Comparison of ENCODE assay signal across 8 cellular contexts in the genomic region with DNA sequence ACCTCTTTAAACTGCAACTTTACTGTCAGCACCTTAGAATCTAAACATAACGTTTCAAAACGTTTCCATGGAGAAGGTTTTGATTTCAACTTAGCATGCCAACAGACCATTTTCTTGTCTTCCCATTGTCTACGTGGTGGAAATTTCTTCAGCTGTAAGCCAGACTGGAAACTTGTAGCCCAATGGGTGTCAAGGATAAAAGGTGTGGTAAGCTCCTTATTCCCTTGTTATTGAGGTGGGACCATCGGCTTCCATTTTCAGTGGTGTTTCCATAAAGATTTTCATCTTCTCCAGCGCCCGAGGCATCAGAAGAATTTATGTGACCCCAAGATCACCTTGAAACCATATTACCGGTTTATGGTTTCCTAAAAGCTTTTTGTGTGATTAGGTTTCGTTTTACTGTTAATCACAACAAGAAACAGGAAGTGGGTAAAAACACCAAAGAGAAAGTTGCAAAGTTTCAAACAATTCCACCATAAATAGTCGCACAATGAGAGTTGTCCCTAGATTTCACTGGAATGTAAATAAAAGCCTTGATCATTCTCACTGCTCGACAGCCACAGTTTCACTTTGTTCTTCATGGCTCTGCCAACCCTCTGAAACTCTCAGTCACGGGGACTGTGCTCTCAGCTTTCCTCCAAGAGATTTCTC.
A peak's percentile ranks its signal among the peaks of the same experiment; 100 is the strongest.
DNase-seq lines count a peak whose midpoint lies in the region; ATAC-seq and TF ChIP-seq lines count a peak whose summit lies in the region.

No MANE protein-coding gene starts in this region.

- intact Hi-C loops in posterior vena cava (cut with DNase I) = no loop called here

- no peaks in the 10 kb centered on the region for H3K27me3 Mint-ChIP-seq in nephron progenitor cell (ENCODE audit: low read depth, poor library complexity)

- H3K27ac Mint-ChIP-seq in nephron progenitor cell = peak overlapping the region; percentile 58

- no peak overlapping the region for H3K4me3 Mint-ChIP-seq in nephron progenitor cell

- no peaks in the 10 kb centered on the region for H3K36me3 ChIP-seq in BJ (ENCODE audit: control insufficient read depth, insufficient read depth, low read length)

- H3K4me3 ChIP-seq in BJ (ENCODE audit: low read depth, low read length) (peak overlapping the region; percentile 45), epithelial cell of proximal tubule (ENCODE audit: low read depth, low read length) (peak overlapping the region; percentile 47)

- no peaks in the 10 kb centered on the region for H3K9me3 Mint-ChIP-seq in nephron progenitor cell

- peaks cover 17% of the 10 kb centered on the region for H3K4me1 Mint-ChIP-seq in nephron progenitor cell

- no peaks in the 10 kb centered on the region; the same call in 1 of the 2 replicates for H3K27me3 ChIP-seq in BJ (ENCODE audit: control insufficient read depth, insufficient read depth, low read length)

- TF ChIP-seq CTCF in BJ (IDR thresholded peaks at IDR 0.05; ENCODE audit: insufficient read depth, low read depth, low read length) (no peak), epithelial cell of proximal tubule (conservative IDR thresholded peaks at IDR 0.05; ENCODE audit: low read depth, low read length) (no peak), nephron progenitor cell (IDR thresholded peaks at IDR 0.05) (no peak)

- H3K36me3 Mint-ChIP-seq in nephron progenitor cell (ENCODE audit: low read depth) = no peaks in the 10 kb centered on the region

- POLR2A ChIA-PET in BJ (lab: Charles Lee) = no interaction called here

- DNase-seq in BJ (ENCODE audit: low read depth) = peak; percentile 9
- peak; percentile 24 for DNase-seq in SKM-1 treated with dmso at 0.1 percent for 144 hours (lab: John Stamatoyannopoulos, UW; ENCODE audit: unreplicated experiment)
- no peak for DNase-seq in epithelial cell of proximal tubule (ENCODE audit: low read depth)
- no peak for DNase-seq in nephron progenitor cell
- no peak for DNase-seq in NCI-H2107 treated with DMSO at 0.1 percent for 48 hours (lab: John Stamatoyannopoulos, UW; ENCODE audit: unreplicated experiment)
- no peak for DNase-seq in posterior vena cava (ENCODE audit: low spot score)

- CTCF ChIA-PET in BJ (lab: Yijun Ruan, JAX) = interaction anchor here (0.9 to 4.3 kb wide), 8 partner anchors 8 to 376 kb away, joined by 3 to 27 read pairs (median 4); a partner anchor contains a TSS

- peak; percentile 65 for ATAC-seq in GM19043 (IDR thresholded peaks at IDR 0.05; ENCODE audit: low read depth, unreplicated experiment)
- peak; percentile 49 for ATAC-seq in HG03108 (IDR thresholded peaks at IDR 0.05; ENCODE audit: unreplicated experiment)

Comparison
In these comparisons a context has a peak if more than half of its experiments do, and no peak if none do; other contexts are left out.
1. DNase-seq: peak in BJ (single experiment) and SKM-1 treated with dmso at 0.1 percent for 144 hours (single experiment); none in epithelial cell of proximal tubule (single experiment), nephron progenitor cell (single experiment), NCI-H2107 treated with DMSO at 0.1 percent for 48 hours (single experiment) and posterior vena cava (single experiment).